ENCODE assay signal across 17 cellular contexts in the genomic region with DNA sequence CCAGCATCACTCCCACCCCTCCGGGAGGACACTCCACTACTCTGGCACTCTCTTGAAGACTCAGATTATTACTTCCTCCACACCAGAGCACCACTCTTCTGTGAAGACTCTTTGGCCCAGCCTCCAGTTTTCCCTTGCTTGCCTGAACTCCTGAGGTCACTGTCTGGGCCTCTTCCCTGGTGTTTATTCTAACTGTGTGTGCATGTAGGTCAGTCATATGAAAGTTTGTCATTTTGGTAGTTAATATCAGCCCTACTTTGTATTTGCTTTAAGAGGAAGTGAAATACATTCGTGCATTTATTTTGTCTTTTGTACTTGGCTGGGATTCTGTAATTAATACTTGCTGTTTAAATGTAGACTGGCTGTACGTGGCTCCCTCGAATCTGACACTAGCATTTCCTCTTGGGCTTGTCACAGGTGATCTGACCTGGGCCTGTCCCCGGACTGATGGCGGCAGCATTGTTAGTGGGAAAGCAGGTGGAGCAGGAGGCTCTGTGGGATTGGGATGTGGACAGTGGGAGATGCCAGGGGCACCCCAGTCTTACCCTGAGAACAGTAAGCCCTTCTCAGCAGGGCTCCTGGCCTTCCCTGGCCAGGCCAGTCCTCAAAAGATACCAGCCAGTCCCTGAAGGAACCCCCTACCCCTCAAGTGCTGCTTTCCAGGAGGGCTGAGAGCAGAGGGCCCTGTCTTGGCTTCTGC.
DNase-seq lines count a peak whose midpoint lies in the region; ATAC-seq and TF ChIP-seq lines count a peak whose summit lies in the region.
"Had no signal": no experiment of that assay in that cellular context is flagged by ENCODE, and none has a peak within 500 bp of the region (broad histone marks: within the 10 kb centered on the region; RNA-seq: fewer than 3 reads in every experiment).

No MANE protein-coding gene starts in this region.

- H3K27ac ChIP-seq in GM23248: no peak overlapping the region
- H3K27ac ChIP-seq in endodermal cell (ENCODE audit: low read depth, low read length): peak overlapping the region; percentile 72
- no peak overlapping the region for H3K27ac ChIP-seq in neural progenitor cell
- H3K27ac ChIP-seq: left lung, thoracic aorta, WERI-Rb-1 had no signal

- no peak overlapping the region for H3K4me2 ChIP-seq in GM23248 (ENCODE audit: unreplicated experiment)
- H3K4me2 ChIP-seq in neural progenitor cell: peak overlapping the region; percentile 35

- H3K27me3 ChIP-seq in GM06990 (replicated peaks; ENCODE audit: control insufficient read depth, insufficient read depth, low read length) (no peaks in the 10 kb centered on the region), GM23248 (replicated peaks; ENCODE audit: insufficient read depth) (no peaks in the 10 kb centered on the region), endodermal cell (ENCODE audit: control insufficient read depth, insufficient read depth, low read length, poor library complexity, severe bottlenecking) (no peaks in the 10 kb centered on the region), neural progenitor cell (no peaks in the 10 kb centered on the region)
- H3K27me3 ChIP-seq: left lung had no signal

- no peak for TF ChIP-seq CTCF in GM06990 (IDR thresholded peaks at IDR 0.05; ENCODE audit: insufficient read depth, low read length, poor library complexity, severe bottlenecking)
- TF ChIP-seq CTCF in endodermal cell (conservative IDR thresholded peaks at IDR 0.05): no peak
- no peak for TF ChIP-seq CTCF in neural progenitor cell (IDR thresholded peaks at IDR 0.05)

- 81 to 82% methylated on average over 6 of the region's 6 CpGs for WGBS in GM23248 (ENCODE audit: low coverage in 1 of 2, low lambda C conversion rate in 2 of 2, missing lambda C conversion rate in 2 of 2), 2 experiments
- WGBS in endodermal cell (ENCODE audit: insufficient coverage in 1 of 2, insufficient read length in 1 of 2), 2 experiments: 92 to 95% methylated on average over 3 to 6 of the region's 6 CpGs

- H3K27ac Mint-ChIP-seq in endodermal cell (no peak overlapping the region), neural progenitor cell (peak overlapping the region; percentile 93)

- H3K79me2 ChIP-seq in GM23248 (ENCODE audit: insufficient read depth) (no peaks in the 10 kb centered on the region), neural progenitor cell (ENCODE audit: low read depth) (no peaks in the 10 kb centered on the region)

- H4K20me1 ChIP-seq in GM23248 (ENCODE audit: insufficient read depth) (no peaks in the 10 kb centered on the region), neural progenitor cell (ENCODE audit: low read depth) (no peaks in the 10 kb centered on the region)

- H3K36me3 Mint-ChIP-seq in endodermal cell (ENCODE audit: low read depth): no peaks in the 10 kb centered on the region
- no peaks in the 10 kb centered on the region for H3K36me3 Mint-ChIP-seq in neural progenitor cell

- no peak overlapping the region for H3K4me3 Mint-ChIP-seq in endodermal cell
- H3K4me3 Mint-ChIP-seq in neural progenitor cell: no peak overlapping the region

- no peaks in the 10 kb centered on the region for H3K36me3 ChIP-seq in GM06990 (ENCODE audit: control insufficient read depth, insufficient read depth, low read length)
- no peaks in the 10 kb centered on the region for H3K36me3 ChIP-seq in GM23248 (ENCODE audit: low read depth)
- no peaks in the 10 kb centered on the region for H3K36me3 ChIP-seq in endodermal cell (ENCODE audit: control insufficient read depth, insufficient read depth, low read length)
- no peaks in the 10 kb centered on the region for H3K36me3 ChIP-seq in neural progenitor cell
- H3K36me3 ChIP-seq: left lung, thoracic aorta, WERI-Rb-1 had no signal

- H3K4me3 ChIP-seq in GM06990 (replicated peaks; ENCODE audit: low read depth, low read length) (no peak overlapping the region), GM23248 (no peak overlapping the region), endodermal cell (ENCODE audit: low read length) (no peak overlapping the region), neural progenitor cell (no peak overlapping the region)
- H3K4me3 ChIP-seq: left lung, thoracic aorta had no signal

- DNase-seq in GM06990 (ENCODE audit: extremely low read depth, insufficient read length): peak; percentile 55
- DNase-seq in GM23248: no peak
- DNase-seq in endodermal cell: no peak
- no peak for DNase-seq in neural progenitor cell (ENCODE audit: low spot score)
- DNase-seq in T1000 (lab: John Stamatoyannopoulos, UW): no peak
- no peak for DNase-seq in activated T-cell treated with anti-CD3 and anti-CD28 coated beads, Interleukin-2, amount 50 U/mL, for 48 hours
- DNase-seq: activated gamma-delta T cell treated with Interleukin-2 at 50 U/mL for 16 hours, dermis blood vessel endothelial cell, left lung, NCI-H2029 treated with DMSO at 0.1 percent for 48 hours, NCI-H526 treated with DMSO at 0.1 percent for 48 hours, WERI-Rb-1 had no signal

- no peaks in the 10 kb centered on the region for H3K9me3 ChIP-seq in GM23248 (ENCODE audit: low read depth)
- H3K9me3 ChIP-seq in endodermal cell (ENCODE audit: control insufficient read depth, low read length): no peaks in the 10 kb centered on the region
- H3K9me3 ChIP-seq in neural progenitor cell (ENCODE audit: low read depth): no peaks in the 10 kb centered on the region
- H3K9me3 ChIP-seq: left lung, thoracic aorta had no signal

- H3K9ac ChIP-seq in GM23248 (no peak overlapping the region), endodermal cell (ENCODE audit: extremely low read depth, low read length, poor library complexity, severe bottlenecking) (no peak overlapping the region), neural progenitor cell (no peak overlapping the region)

- H3K9me3 Mint-ChIP-seq in endodermal cell: no peaks in the 10 kb centered on the region
- H3K9me3 Mint-ChIP-seq in neural progenitor cell: no peaks in the 10 kb centered on the region

- no peak for ATAC-seq in GM18909 (IDR thresholded peaks at IDR 0.05; ENCODE audit: poor library complexity, unreplicated experiment)
- no peak for ATAC-seq in HG02981 (IDR thresholded peaks at IDR 0.05; ENCODE audit: unreplicated experiment)
- ATAC-seq: esophagus mucosa, Panc1 had no signal

- H2AFZ ChIP-seq in GM23248: peak overlapping the region; percentile 8
- H2AFZ ChIP-seq in neural progenitor cell (replicated peaks): peak overlapping the region; percentile 93

- H3F3A ChIP-seq in GM23248 (ENCODE audit: insufficient read depth) (no peaks in the 10 kb centered on the region), neural progenitor cell (ENCODE audit: low read depth) (no peaks in the 10 kb centered on the region)

- in situ Hi-C loops in GM23248 (cut with MboI): no loop called here

- H3K9me2 ChIP-seq in GM23248 (ENCODE audit: insufficient read depth): no peaks in the 10 kb centered on the region

- peaks cover 21% of the 10 kb centered on the region for H3K4me1 Mint-ChIP-seq in endodermal cell
- H3K4me1 Mint-ChIP-seq in neural progenitor cell: peaks cover 25% of the 10 kb centered on the region

- H3K4me1 ChIP-seq in GM23248 (ENCODE audit: insufficient read depth) (peaks cover 5% of the 10 kb centered on the region; the same call in 1 of the 2 replicates), endodermal cell (ENCODE audit: control insufficient read depth, insufficient read depth, low read length) (peaks cover 3% of the 10 kb centered on the region), neural progenitor cell (peaks cover 13% of the 10 kb centered on the region)

- H3K27me3 Mint-ChIP-seq in endodermal cell (ENCODE audit: insufficient read depth): no peaks in the 10 kb centered on the region
- H3K27me3 Mint-ChIP-seq in neural progenitor cell (ENCODE audit: insufficient read depth, low read depth): no peaks in the 10 kb centered on the region
